ENCODE assay signal across 8 cellular contexts in the genomic region with DNA sequence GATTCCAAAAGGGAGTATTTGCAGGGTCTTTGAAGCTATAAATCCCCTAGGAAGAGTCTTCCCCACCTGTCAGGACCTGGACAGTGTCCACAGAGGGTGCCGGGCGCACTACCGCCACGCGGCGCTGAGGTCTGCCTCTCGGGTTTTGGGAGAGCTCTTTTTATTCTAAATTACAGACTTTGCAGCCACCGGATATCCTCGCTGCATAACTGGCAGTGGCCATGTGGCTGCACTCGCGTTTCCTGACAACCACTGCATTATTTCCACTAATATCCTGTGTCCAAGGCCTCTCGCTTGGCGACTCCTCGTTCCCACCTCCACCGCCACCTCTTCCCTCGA. TPM values are rescaled to one million over a fixed set of nuclear protein-coding genes. Genes with fewer than 3 reads are reported as not detected.
DNase-seq lines count a peak whose midpoint lies in the region; ATAC-seq and TF ChIP-seq lines count a peak whose summit lies in the region.

No MANE protein-coding gene starts in this region.

- H3K4me3 ChIP-seq in choroid plexus epithelial cell (ENCODE audit: low read depth, low read length) = peak overlapping the region; percentile 88

- H3K4me1 Mint-ChIP-seq in activated naive CD4-positive, alpha-beta T cell treated with anti-CD3 and anti-CD28 coated beads for 36 hours (ENCODE audit: low read depth) = peaks cover 27% of the 10 kb centered on the region
- H3K4me1 Mint-ChIP-seq in stimulated activated memory B cell treated with anti-CD40 and anti-IgM and Interleukin-4, amounts not matched to agents 10 μg/mL and 1 μg/mL and 100 μg/mL, for 72 hours = peaks cover 49% of the 10 kb centered on the region

- ATAC-seq in HG03039 (IDR thresholded peaks at IDR 0.05; ENCODE audit: unreplicated experiment) = peak; percentile 2
- peak; percentile 6 for ATAC-seq in stimulated activated memory B cell treated with anti-CD40 and anti-IgM and Interleukin-4, amounts not matched to agents 10 μg/mL and 1 μg/mL and 100 μg/mL, for 72 hours
- ATAC-seq in HG02763 (IDR thresholded peaks at IDR 0.05; ENCODE audit: unreplicated experiment) = no peak

- no peaks in the 10 kb centered on the region for H3K27me3 ChIP-seq in layer of hippocampus (ENCODE audit: control insufficient read depth, insufficient read depth, low read length)

- peak overlapping the region; percentile 88 for H3K27ac Mint-ChIP-seq in activated naive CD4-positive, alpha-beta T cell treated with anti-CD3 and anti-CD28 coated beads for 36 hours
- peak overlapping the region; percentile 78 for H3K27ac Mint-ChIP-seq in stimulated activated memory B cell treated with anti-CD40 and anti-IgM and Interleukin-4, amounts not matched to agents 10 μg/mL and 1 μg/mL and 100 μg/mL, for 72 hours

- CTCF ChIA-PET in activated naive CD4-positive, alpha-beta T cell treated with anti-CD3 and anti-CD28 coated beads for 36 hours (lab: Charles Lee) = interaction anchor here (0.6 to 5.6 kb wide), 22 partner anchors 10 to 178 kb away, joined by 3 to 30 read pairs (median 4); no protein-coding TSS in a partner anchor

- H3K27me3 Mint-ChIP-seq in activated naive CD4-positive, alpha-beta T cell treated with anti-CD3 and anti-CD28 coated beads for 36 hours (ENCODE audit: low read depth) = no peaks in the 10 kb centered on the region
- H3K27me3 Mint-ChIP-seq in stimulated activated memory B cell treated with anti-CD40 and anti-IgM and Interleukin-4, amounts not matched to agents 10 μg/mL and 1 μg/mL and 100 μg/mL, for 72 hours = no peaks in the 10 kb centered on the region

- peak; percentile 67 for DNase-seq in activated naive CD4-positive, alpha-beta T cell treated with anti-CD3 and anti-CD28 coated beads for 36 hours
- DNase-seq in activated naive CD4-positive, alpha-beta T cell (lab: John Stamatoyannopoulos, UW) = no peak
- DNase-seq in RPMI8226 (peak; percentile 54), choroid plexus epithelial cell (ENCODE audit: low read depth) (peak; percentile 70)

- no peaks in the 10 kb centered on the region for H3K9me3 Mint-ChIP-seq in activated naive CD4-positive, alpha-beta T cell treated with anti-CD3 and anti-CD28 coated beads for 36 hours
- H3K9me3 Mint-ChIP-seq in stimulated activated memory B cell treated with anti-CD40 and anti-IgM and Interleukin-4, amounts not matched to agents 10 μg/mL and 1 μg/mL and 100 μg/mL, for 72 hours = no peaks in the 10 kb centered on the region

- peak overlapping the region; percentile 8 for H3K27ac ChIP-seq in layer of hippocampus (ENCODE audit: low read depth, low read length)

- peak; percentile 39 for TF ChIP-seq CTCF in choroid plexus epithelial cell (conservative IDR thresholded peaks at IDR 0.05; ENCODE audit: low read depth, low read length)

- peaks cover 24% of the 10 kb centered on the region for H3K36me3 Mint-ChIP-seq in activated naive CD4-positive, alpha-beta T cell treated with anti-CD3 and anti-CD28 coated beads for 36 hours (ENCODE audit: low read depth)
- H3K36me3 Mint-ChIP-seq in stimulated activated memory B cell treated with anti-CD40 and anti-IgM and Interleukin-4, amounts not matched to agents 10 μg/mL and 1 μg/mL and 100 μg/mL, for 72 hours = peaks cover 14% of the 10 kb centered on the region

- intact Hi-C loops in activated naive CD4-positive, alpha-beta T cell treated with anti-CD3 and anti-CD28 coated beads for 36 hours (cut with micrococcal nuclease) = loop anchor here (1.0 kb wide), 1 partner anchor 15 kb away; no protein-coding TSS in a partner anchor

- peak overlapping the region; percentile 95 for H3K4me3 Mint-ChIP-seq in activated naive CD4-positive, alpha-beta T cell treated with anti-CD3 and anti-CD28 coated beads for 36 hours
- peak overlapping the region; percentile 95 for H3K4me3 Mint-ChIP-seq in stimulated activated memory B cell treated with anti-CD40 and anti-IgM and Interleukin-4, amounts not matched to agents 10 μg/mL and 1 μg/mL and 100 μg/mL, for 72 hours

RNA-seq across cellular contexts. Expression of a gene that starts 0.6 kb away (rescaled TPM):
- 10 to 100 TPM; 37.6 to 41.6 TPM for total RNA-seq in activated naive CD4-positive, alpha-beta T cell treated with anti-CD3 and anti-CD28 coated beads for 36 hours

Comparison
In these comparisons a context has a peak if more than half of its experiments do, and no peak if none do; other contexts are left out.
1. DNase-seq: peak in activated naive CD4-positive, alpha-beta T cell treated with anti-CD3 and anti-CD28 coated beads for 36 hours (single experiment), RPMI8226 (single experiment) and choroid plexus epithelial cell (single experiment); none in activated naive CD4-positive, alpha-beta T cell (0 of 4).